Comparison of ENCODE assay signal across 16 cellular contexts in the genomic region with DNA sequence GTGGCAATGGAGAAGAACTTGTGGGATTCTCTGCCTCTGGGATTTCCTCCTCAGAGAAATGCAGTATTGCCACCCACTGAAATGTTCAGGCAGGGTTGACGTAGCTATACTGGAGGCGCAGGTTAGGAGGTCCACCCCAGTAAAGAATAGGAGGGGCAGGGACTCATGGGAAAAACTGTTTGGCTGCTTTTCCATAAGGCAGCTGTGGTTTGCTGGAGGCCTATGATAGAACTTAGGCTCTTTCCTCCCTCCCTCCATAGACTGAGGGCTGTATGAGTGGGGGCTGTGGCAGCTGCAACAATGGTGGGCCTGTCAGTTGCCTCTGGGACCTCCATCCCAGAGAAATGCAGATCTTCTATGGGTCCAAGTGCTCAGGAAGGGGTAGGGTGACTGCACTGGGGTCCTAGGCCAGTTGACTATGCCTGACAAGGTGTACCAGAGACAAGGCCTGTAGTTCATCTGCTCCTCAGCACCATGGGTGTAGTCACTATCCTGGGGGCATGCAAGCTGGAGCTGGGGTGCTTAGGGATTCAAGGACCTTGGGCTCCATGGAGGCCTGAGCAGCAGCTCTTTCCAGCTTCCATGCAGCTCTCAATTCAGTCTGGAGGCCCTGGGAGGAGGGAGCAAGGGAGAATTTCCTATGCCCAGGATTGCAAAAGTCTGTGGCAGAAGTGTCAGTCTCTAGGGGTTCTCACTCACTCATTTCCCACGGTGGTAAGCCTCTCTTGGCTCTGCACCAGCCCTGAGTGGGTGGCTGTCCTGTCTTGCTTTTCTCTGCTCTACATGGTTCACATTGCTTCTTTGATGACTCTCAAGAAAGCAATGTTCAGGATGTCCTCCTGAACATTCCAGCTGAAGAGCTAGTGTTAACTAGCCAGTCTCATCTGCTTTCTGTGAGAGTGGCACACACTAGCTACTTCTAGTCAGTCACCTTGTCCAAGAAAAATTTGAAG.
A peak's percentile ranks its signal among the peaks of the same experiment; 100 is the strongest.
DNase-seq lines count a peak whose midpoint lies in the region; ATAC-seq and TF ChIP-seq lines count a peak whose summit lies in the region.
"Had no signal": no experiment of that assay in that cellular context is flagged by ENCODE, and none has a peak within 500 bp of the region (broad histone marks: within the 10 kb centered on the region; RNA-seq: fewer than 3 reads in every experiment).

No MANE protein-coding gene starts in this region.

- H4K20me1 ChIP-seq in DND-41 (ENCODE audit: insufficient read depth, low read length), result no peaks in the 10 kb centered on the region
- H4K20me1 ChIP-seq: BLaER1 had no signal

- no peak overlapping the region for H3K4me3 ChIP-seq in DND-41 (ENCODE audit: low read depth in 1 of 2, low read length in 2 of 2)
- H3K4me3 ChIP-seq in cardiac fibroblast (replicated peaks in 1 of 2; ENCODE audit: low read depth in 2 of 2, low read length in 2 of 2), result no peak overlapping the region
- H3K4me3 ChIP-seq: BLaER1, dorsolateral prefrontal cortex, transverse colon had no signal

- no peaks in the 10 kb centered on the region for H3K79me2 ChIP-seq in DND-41 (ENCODE audit: insufficient read depth, low read length)

- peak; percentile 56; the same call in 2 of the 3 replicates for ATAC-seq in DND-41 (ENCODE audit: insufficient read depth, low read depth)
- no peak for ATAC-seq in HG02759 (IDR thresholded peaks at IDR 0.05; ENCODE audit: unreplicated experiment)
- no peak for ATAC-seq in HG03175 (IDR thresholded peaks at IDR 0.05; ENCODE audit: unreplicated experiment)
- ATAC-seq: activated T-cell treated with anti-CD3 and anti-CD28 coated beads, Interleukin-2, amount 50 U/mL, for 4 hours had no signal

- peaks cover 4% of the 10 kb centered on the region for H3K9me3 ChIP-seq in DND-41 (ENCODE audit: insufficient read depth, low read length, severe bottlenecking)
- H3K9me3 ChIP-seq: transverse colon had no signal

- no peaks in the 10 kb centered on the region for H3K36me3 ChIP-seq in DND-41 (ENCODE audit: insufficient read depth, low read length)
- H3K36me3 ChIP-seq: BLaER1, transverse colon had no signal

- no peak overlapping the region for H3K4me2 ChIP-seq in DND-41 (ENCODE audit: insufficient read depth, low read length)
- H3K4me2 ChIP-seq: BLaER1 had no signal

- no peaks in the 10 kb centered on the region for H3K4me1 ChIP-seq in DND-41 (ENCODE audit: insufficient read depth, low read length)
- H3K4me1 ChIP-seq: BLaER1, transverse colon had no signal

- H3K27ac ChIP-seq in DND-41 (ENCODE audit: low read length), result no peak overlapping the region
- H3K27ac ChIP-seq: BLaER1, transverse colon had no signal

- no peak overlapping the region for H3K9ac ChIP-seq in DND-41 (ENCODE audit: low read depth, low read length)
- H3K9ac ChIP-seq: BLaER1 had no signal

- H2AFZ ChIP-seq in DND-41 (ENCODE audit: low read depth, low read length), result no peak overlapping the region

- no peaks in the 10 kb centered on the region for H3K27me3 ChIP-seq in DND-41 (ENCODE audit: insufficient read depth, low read length, poor library complexity)
- H3K27me3 ChIP-seq: BLaER1, transverse colon had no signal

- no peak for TF ChIP-seq CTCF in DND-41 (IDR thresholded peaks at IDR 0.05; ENCODE audit: borderline replicate concordance, extremely low read depth, low read length, poor library complexity, severe bottlenecking)
- TF ChIP-seq CTCF in cardiac fibroblast (IDR thresholded peaks at IDR 0.05; ENCODE audit: low read depth, low read length), result no peak

- DNase-seq in DND-41 (no peak), M059J (ENCODE audit: low read depth) (peak; percentile 7), cardiac fibroblast (ENCODE audit: low read depth in 2 of 2) (peak; percentile 83 to 91), non-pigmented ciliary epithelial cell (ENCODE audit: low read depth) (peak; percentile 49), cerebellar cortex (ENCODE audit: low spot score) (no peak), anterior cingulate cortex (lab: John Stamatoyannopoulos, UW) (no peak)
- DNase-seq: activated CD4-positive, alpha-beta T cell treated with anti-CD3 and anti-CD28 coated beads, Interleukin-2, amount 50 U/mL, for 1 hour; activated T-cell treated with anti-CD3 and anti-CD28 coated beads, Interleukin-2, amount 50 U/mL, for 4 hours; dorsolateral prefrontal cortex; NCI-H2029 treated with DMSO at 0.1 percent for 48 hours; NCI-H774; stimulated activated CD8-positive, alpha-beta memory T cell treated with anti-CD3 and anti-CD28 coated beads, Interleukin-4, amount 100 ng/mL, for 48 hours; transverse colon had no signal

Comparison
In these comparisons a context has a peak if more than half of its experiments do, and no peak if none do; other contexts are left out.
1. DNase-seq: peak in M059J (single experiment), cardiac fibroblast (2 of 2) and non-pigmented ciliary epithelial cell (single experiment); none in DND-41 (single experiment), cerebellar cortex (single experiment) and anterior cingulate cortex (0 of 58).